23 cellular contexts compared by ENCODE assay signal in the genomic region with DNA sequence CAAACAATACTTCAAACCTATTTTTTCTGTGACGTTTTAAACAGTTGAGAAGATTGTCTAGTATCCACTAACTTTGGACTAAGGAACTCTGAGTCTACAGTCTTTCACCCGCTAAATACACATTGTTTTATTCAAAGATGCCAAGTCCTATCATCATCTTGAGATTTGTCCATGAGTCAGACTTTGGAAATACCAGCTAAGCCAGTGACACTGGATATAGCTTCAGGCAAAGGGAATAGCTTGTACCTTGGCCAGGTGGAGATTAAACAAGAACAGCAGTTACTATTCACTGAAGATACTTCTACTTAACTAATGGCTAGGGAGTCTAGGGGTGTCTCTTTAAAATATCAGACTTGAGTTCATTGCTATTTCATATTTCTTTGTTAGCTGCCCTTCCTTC.
DNase-seq lines count a peak whose midpoint lies in the region; ATAC-seq and TF ChIP-seq lines count a peak whose summit lies in the region.
"Had no signal": no experiment of that assay in that cellular context is flagged by ENCODE, and none has a peak within 500 bp of the region (broad histone marks: within the 10 kb centered on the region; RNA-seq: fewer than 3 reads in every experiment).

No MANE protein-coding gene starts in this region.

- H3K4me1 ChIP-seq in right atrium auricular region, result peaks cover 0 to 4% of the 10 kb centered on the region in 2 donors
- peaks cover 0 to 16% of the 10 kb centered on the region in 2 donors for H3K4me1 ChIP-seq in left lung
- peaks cover 4% of the 10 kb centered on the region for H3K4me1 ChIP-seq in suprapubic skin

- TF ChIP-seq EP300 in suprapubic skin (IDR thresholded peaks at IDR 0.05), result no peak

- H3K4me1 Mint-ChIP-seq in activated T-cell treated with anti-CD3 and anti-CD28 coated beads, Interleukin-2, amount 50 U/mL, for 4 hours (ENCODE audit: low read depth), result peaks cover 18% of the 10 kb centered on the region
- H3K4me1 Mint-ChIP-seq: brain had no signal

- 59% methylated on average over 2 of the region's 2 CpGs for WGBS in suprapubic skin

- peaks cover 15% of the 10 kb centered on the region for H3K36me3 Mint-ChIP-seq in activated T-cell treated with anti-CD3 and anti-CD28 coated beads, Interleukin-2, amount 50 U/mL, for 4 hours (ENCODE audit: insufficient read depth)

- no peak overlapping the region for H3K4me3 Mint-ChIP-seq in activated T-cell treated with anti-CD3 and anti-CD28 coated beads, Interleukin-2, amount 50 U/mL, for 4 hours
- H3K4me3 Mint-ChIP-seq: activated B cell treated with CpG ODN at 0.5 μM for 24 hours; activated CD4-positive, alpha-beta memory T cell treated with anti-CD3 and anti-CD28 coated beads, Interleukin-2, amount 10 ng/mL, durations not matched to agents 7 days and 5 days; brain had no signal

- TF ChIP-seq POLR2A in suprapubic skin (IDR thresholded peaks at IDR 0.05), result no peak

- no peaks in the 10 kb centered on the region for H3K27me3 Mint-ChIP-seq in activated T-cell treated with anti-CD3 and anti-CD28 coated beads, Interleukin-2, amount 50 U/mL, for 4 hours (ENCODE audit: low read depth)
- H3K27me3 Mint-ChIP-seq: activated B cell treated with CpG ODN at 0.5 μM for 24 hours; activated CD4-positive, alpha-beta memory T cell treated with anti-CD3 and anti-CD28 coated beads, Interleukin-2, amount 10 ng/mL, durations not matched to agents 7 days and 5 days; brain had no signal

- TF ChIP-seq CTCF in right atrium auricular region (IDR thresholded peaks at IDR 0.05) (no peak), cardiac fibroblast (IDR thresholded peaks at IDR 0.05; ENCODE audit: low read depth, low read length) (no peak), left lung (IDR thresholded peaks at IDR 0.05) (no peak), suprapubic skin (IDR thresholded peaks at IDR 0.05) (no peak)

- H3K9me3 ChIP-seq in right atrium auricular region (no peaks in the 10 kb centered on the region), left lung (peaks cover 0 to 10% of the 10 kb centered on the region in 2 donors), suprapubic skin (no peaks in the 10 kb centered on the region)
- H3K9me3 ChIP-seq: colonic mucosa had no signal

- no peak overlapping the region for H3K27ac ChIP-seq in right atrium auricular region
- no peak overlapping the region for H3K27ac ChIP-seq in left lung
- no peak overlapping the region for H3K27ac ChIP-seq in suprapubic skin
- H3K27ac ChIP-seq: BLaER1, colonic mucosa, SK-N-MC, transverse colon had no signal

- H3K4me3 ChIP-seq in right atrium auricular region (no peak overlapping the region), cardiac fibroblast (replicated peaks in 1 of 2; ENCODE audit: low read depth in 2 of 2, low read length in 2 of 2) (no peak overlapping the region), left lung (no peak overlapping the region), suprapubic skin (no peak overlapping the region)
- H3K4me3 ChIP-seq: BLaER1, colonic mucosa, SK-N-MC, transverse colon had no signal

- no peaks in the 10 kb centered on the region for H3K9me3 Mint-ChIP-seq in activated T-cell treated with anti-CD3 and anti-CD28 coated beads, Interleukin-2, amount 50 U/mL, for 4 hours

- H3K27me3 ChIP-seq in right atrium auricular region (no peaks in the 10 kb centered on the region), left lung (no peaks in the 10 kb centered on the region), suprapubic skin (no peaks in the 10 kb centered on the region)
- H3K27me3 ChIP-seq: BLaER1, colonic mucosa, transverse colon had no signal

- ATAC-seq in Right ventricle myocardium superior (ENCODE audit: poor library complexity) (peak; percentile 41), left colon (peak; percentile 53), left lung (no peak)
- ATAC-seq in activated T-cell treated with anti-CD3 and anti-CD28 coated beads, Interleukin-2, amount 50 U/mL, for 4 hours, result no peak
- ATAC-seq: activated naive CD4-positive, alpha-beta T cell treated with anti-CD3 and anti-CD28 coated beads, Interleukin-2, amount 50 U/mL, for 72 hours; right cardiac atrium had no signal

- H3K36me3 ChIP-seq in right atrium auricular region (no peaks in the 10 kb centered on the region), left lung (no peaks in the 10 kb centered on the region), suprapubic skin (no peaks in the 10 kb centered on the region)
- H3K36me3 ChIP-seq: colonic mucosa, transverse colon had no signal

- DNase-seq in Right ventricle myocardium superior (no peak), right atrium auricular region (ENCODE audit: low spot score) (no peak), cardiac fibroblast (ENCODE audit: low read depth in 2 of 2) (peak; percentile 12 to 14), left colon (no peak), left lung (no peak), NCI-H2196 (lab: John Stamatoyannopoulos, UW; ENCODE audit: unreplicated experiment) (no peak), suprapubic skin (ENCODE audit: low spot score in 2 of 2) (no peak)
- no peak for DNase-seq in activated T-cell treated with anti-CD3 and anti-CD28 coated beads, Interleukin-2, amount 50 U/mL, for 4 hours
- DNase-seq: activated B cell treated with CpG ODN at 0.5 μM for 24 hours; activated CD4-positive, alpha-beta memory T cell treated with anti-CD3 and anti-CD28 coated beads, Interleukin-2, amount 10 ng/mL, durations not matched to agents 7 days and 5 days; activated T-cell treated with anti-CD3 and anti-CD28 coated beads, Interleukin-2, amount 50 U/mL, for 48 hours; colonic mucosa; GOT3; Karpas-422; NCI-H1417 treated with DMSO at 0.1 percent for 48 hours; NCI-H774; stimulated activated naive CD4-positive, alpha-beta T cell treated with Interleukin-2 at 50 U/mL for 16 hours; transverse colon had no signal

- intact Hi-C loops in Right ventricle myocardium superior (cut with DNase I), result no loop called here
- intact Hi-C loops in left colon (cut with DNase I, micrococcal nuclease), result no loop called here
- intact Hi-C loops in left lung (cut with DNase I), result no loop called here

Comparison
In these comparisons a context has a peak if more than half of its experiments do, and no peak if none do; other contexts are left out.
1. ATAC-seq: peak in Right ventricle myocardium superior (single experiment) and left colon (single experiment); none in activated T-cell treated with anti-CD3 and anti-CD28 coated beads, Interleukin-2, amount 50 U/mL, for 4 hours (0 of 2) and left lung (single experiment).
2. DNase-seq: peak in cardiac fibroblast (2 of 2); none in Right ventricle myocardium superior (single experiment), right atrium auricular region (single experiment), left colon (0 of 2), activated T-cell treated with anti-CD3 and anti-CD28 coated beads, Interleukin-2, amount 50 U/mL, for 4 hours (single experiment), left lung (0 of 2), NCI-H2196 (single experiment) and suprapubic skin (0 of 2).